Comparison of ENCODE assay signal across 17 cellular contexts in the genomic region with DNA sequence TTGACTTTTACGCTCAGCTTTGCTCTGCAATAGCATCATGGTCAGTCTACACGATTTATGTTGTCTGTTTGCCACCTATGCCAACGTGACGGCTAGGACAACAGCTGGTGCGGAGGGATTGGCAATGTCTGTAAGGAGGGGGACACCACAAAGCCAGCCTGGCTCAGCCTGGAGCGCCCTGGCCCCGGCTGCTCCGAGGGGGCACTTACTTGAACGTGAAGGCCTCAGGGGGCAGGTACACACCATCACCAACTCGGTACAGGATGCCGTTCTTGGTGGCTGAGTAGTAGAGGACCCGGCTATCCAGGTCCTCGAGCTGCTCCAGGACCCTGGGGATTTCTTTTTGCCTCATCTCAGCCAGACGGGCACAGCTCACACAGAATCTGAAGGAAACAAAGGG. TPM values are rescaled to one million over a fixed set of nuclear protein-coding genes. Genes with fewer than 3 reads are reported as not detected.
"Had no signal": no experiment of that assay in that cellular context is flagged by ENCODE, and none has a peak within 500 bp of the region (broad histone marks: within the 10 kb centered on the region; RNA-seq: fewer than 3 reads in every experiment).

No MANE protein-coding gene starts in this region.

- H3K27ac ChIP-seq: coronary artery, foreskin keratinocyte, left lung, pancreas, sigmoid colon, spleen, tibial artery, vagina had no signal

- H3K27me3 ChIP-seq: foreskin keratinocyte, left lung, pancreas, sigmoid colon, spleen, tibial artery, vagina had no signal

- H3K4me3 ChIP-seq: coronary artery, left lung, pancreas, sigmoid colon, spleen, tibial artery, vagina had no signal

- ATAC-seq: foreskin keratinocyte, left lung, pancreas had no signal

- H3K4me1 ChIP-seq: foreskin keratinocyte, pancreas, sigmoid colon, tibial artery, vagina had no signal

- DNase-seq: activated CD4-positive, alpha-beta T cell treated with anti-CD3 and anti-CD28 coated beads for 4 hours; activated T-cell treated with anti-CD3 and anti-CD28 coated beads, Interleukin-2, amount 50 U/mL, for 48 hours; central memory CD4-positive, alpha-beta T cell; effector CD4-positive, alpha-beta T cell; foreskin keratinocyte; glutamatergic neuron; hypothalamus; kidney; left lung; mammary epithelial cell; pancreas; sigmoid colon; spleen; T-helper 2 cell; tibial artery had no signal

- H3K9me3 ChIP-seq: left lung, pancreas, sigmoid colon, spleen, tibial artery, vagina had no signal

RNA-seq across cellular contexts. Expression of a gene that starts 43.7 kb away (rescaled TPM):
- total RNA-seq: mammary epithelial cell, sigmoid colon, vagina had no signal
